In the genomic region with DNA sequence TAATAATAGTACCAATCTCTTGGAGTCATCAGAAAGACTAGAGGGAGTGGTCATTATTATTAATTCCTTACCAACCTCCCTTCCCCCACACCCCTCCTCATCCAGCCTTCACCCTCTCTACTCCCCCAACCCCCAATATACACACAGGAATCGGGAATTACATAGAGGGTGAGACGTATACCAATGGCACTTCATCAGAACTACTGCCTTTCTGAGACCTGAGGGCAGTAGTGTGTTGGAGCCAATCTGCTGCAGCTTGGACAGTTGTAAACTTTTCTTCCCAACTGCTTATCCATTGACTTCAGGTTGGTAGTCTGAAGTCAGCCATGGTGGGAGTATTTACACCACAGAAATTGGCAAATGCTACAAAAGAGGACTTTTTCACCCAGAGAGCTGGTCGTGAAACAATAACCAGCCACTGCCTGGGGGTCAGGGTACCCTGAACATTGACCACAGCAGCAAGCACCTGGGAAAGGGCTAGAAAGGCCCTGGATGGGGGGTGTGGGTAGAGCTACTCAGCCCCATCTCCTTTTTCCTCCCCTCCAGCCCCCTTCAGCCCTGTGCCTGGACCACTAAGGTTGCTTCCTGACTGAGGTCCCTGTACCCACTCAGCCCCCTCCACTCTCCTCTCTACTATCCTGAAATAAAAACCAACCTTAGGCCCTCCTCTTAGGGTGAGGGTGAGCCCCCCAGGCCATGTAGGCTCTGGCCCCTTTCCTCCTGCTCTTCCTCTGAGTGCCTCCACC, we compare ENCODE assay signal across 19 cellular contexts.
DNase-seq lines count a peak whose midpoint lies in the region; ATAC-seq, FAIRE-seq and TF ChIP-seq lines count a peak whose summit lies in the region.
"Had no signal": no experiment of that assay in that cellular context is flagged by ENCODE, and none has a peak within 500 bp of the region (broad histone marks: within the 10 kb centered on the region; RNA-seq: fewer than 3 reads in every experiment).

No MANE protein-coding gene starts in this region.

- no peaks in the 10 kb centered on the region for H3K36me3 ChIP-seq in HepG2 (replicated peaks in 1 of 2; ENCODE audit: control insufficient read depth in 1 of 2, insufficient read depth in 2 of 2, low read length in 2 of 2)
- H3K36me3 ChIP-seq in kidney (ENCODE audit: control insufficient read depth in 1 of 2, insufficient read depth in 2 of 2, low read length in 2 of 2) = no peaks in the 10 kb centered on the region
- H3K36me3 ChIP-seq: BLaER1 treated with 17β-estradiol and CSF1 and Interleukin-3, amounts not matched to agents 10 nM and 100 nM had no signal

- H3K79me2 ChIP-seq in HepG2 (ENCODE audit: insufficient read depth, low read length) = no peaks in the 10 kb centered on the region

- no peak overlapping the region for H3K4me3 Mint-ChIP-seq in activated naive CD8-positive, alpha-beta T cell treated with anti-CD3 and anti-CD28 coated beads, Interleukin-2, amount 10 ng/mL, durations not matched to agents 7 days and 5 days
- H3K4me3 Mint-ChIP-seq in activated naive CD8-positive, alpha-beta T cell treated with anti-CD3 and anti-CD28 coated beads, Interleukin-2, amount 50 U/mL, for 24 hours = no peak overlapping the region
- no peak overlapping the region for H3K4me3 Mint-ChIP-seq in stimulated activated memory B cell treated with anti-CD40 and anti-IgM and Interleukin-4, amounts not matched to agents 10 μg/mL and 1 μg/mL and 100 μg/mL, for 72 hours
- H3K4me3 Mint-ChIP-seq: HFFc6 had no signal

- no peak for TF ChIP-seq CTCF in RWPE1 (conservative IDR thresholded peaks at IDR 0.05; ENCODE audit: low read depth)
- no peak for TF ChIP-seq CTCF in HepG2 (CRISPR knock-in tag; IDR thresholded peaks at IDR 0.05)
- TF ChIP-seq CTCF in kidney (IDR thresholded peaks at IDR 0.05; ENCODE audit: borderline replicate concordance, extremely low read depth, insufficient read depth) = no peak

- no TSS peak for BruUV-seq in HepG2 (replicated peaks; lab: Mats Ljungman, UMichigan)

- H3K4me1 ChIP-seq in HepG2 (ENCODE audit: insufficient read depth, low read length) = peaks cover 30% of the 10 kb centered on the region
- peaks cover 2 to 5% of the 10 kb centered on the region in 2 donors for H3K4me1 ChIP-seq in kidney (ENCODE audit: control insufficient read depth in 1 of 2, insufficient read depth in 1 of 2, low read depth in 1 of 2, low read length in 2 of 2)
- H3K4me1 ChIP-seq: A549 had no signal

- in situ Hi-C loops in HepG2 (cut with HindIII; ENCODE audit: extremely low pct_ligation_motif_present, low pct_unique_long_range_greater_than_20kb) = no loop called here

- no peak overlapping the region for H3K4me2 ChIP-seq in HepG2 (ENCODE audit: low read depth, low read length)
- H3K4me2 ChIP-seq: A549 had no signal

- H4K20me1 ChIP-seq in HepG2 (ENCODE audit: insufficient read depth, low read length) = no peaks in the 10 kb centered on the region
- H4K20me1 ChIP-seq: BLaER1 treated with 17β-estradiol and CSF1 and Interleukin-3, amounts not matched to agents 10 nM and 100 nM had no signal

- ATAC-seq in activated naive CD8-positive, alpha-beta T cell treated with anti-CD3 and anti-CD28 coated beads, Interleukin-2, amount 10 ng/mL, durations not matched to agents 7 days and 5 days (ENCODE audit: low read depth) = no peak
- ATAC-seq in activated naive CD8-positive, alpha-beta T cell treated with anti-CD3 and anti-CD28 coated beads, Interleukin-2, amount 50 U/mL, for 24 hours = no peak
- ATAC-seq in HepG2 = peak; percentile 24; the same call in 2 of the 3 replicates
- peak; percentile 10 for ATAC-seq in stimulated activated memory B cell treated with anti-CD40 and anti-IgM and Interleukin-4, amounts not matched to agents 10 μg/mL and 1 μg/mL and 100 μg/mL, for 72 hours
- ATAC-seq in SK-N-SH treated with all-trans-retinoic acid at 6 μM for 48 hours = no peak
- ATAC-seq: A549, GM12878 had no signal

- H2AFZ ChIP-seq in HepG2 (ENCODE audit: low read length) = no peak overlapping the region
- H2AFZ ChIP-seq: GM23248 had no signal

- no peak overlapping the region for H3K4me3 ChIP-seq in HepG2 (replicated peaks in 1 of 3; ENCODE audit: insufficient read depth in 1 of 3, low read depth in 2 of 3, low read length in 3 of 3)
- H3K4me3 ChIP-seq in kidney (ENCODE audit: low read length in 2 of 2) = no peak overlapping the region
- H3K4me3 ChIP-seq: A549; BLaER1 treated with 17β-estradiol and CSF1 and Interleukin-3, amounts not matched to agents 10 nM and 100 nM; GM12878; GM23248 had no signal

- H3K4me1 Mint-ChIP-seq in activated naive CD8-positive, alpha-beta T cell treated with anti-CD3 and anti-CD28 coated beads, Interleukin-2, amount 10 ng/mL, durations not matched to agents 7 days and 5 days = no peaks in the 10 kb centered on the region
- no peaks in the 10 kb centered on the region for H3K4me1 Mint-ChIP-seq in activated naive CD8-positive, alpha-beta T cell treated with anti-CD3 and anti-CD28 coated beads, Interleukin-2, amount 50 U/mL, for 24 hours
- H3K4me1 Mint-ChIP-seq in stimulated activated memory B cell treated with anti-CD40 and anti-IgM and Interleukin-4, amounts not matched to agents 10 μg/mL and 1 μg/mL and 100 μg/mL, for 72 hours = peaks cover 7% of the 10 kb centered on the region

- no peaks in the 10 kb centered on the region for H3K9me3 ChIP-seq in HepG2 (ENCODE audit: low read length)
- H3K9me3 ChIP-seq in kidney (ENCODE audit: control insufficient read depth in 1 of 2, low read length in 2 of 2) = no peaks in the 10 kb centered on the region
- H3K9me3 ChIP-seq: A549; BLaER1 treated with 17β-estradiol and CSF1 and Interleukin-3, amounts not matched to agents 10 nM and 100 nM had no signal

- TF ChIP-seq RAD21 in HepG2 (CRISPR knock-in tag; IDR thresholded peaks at IDR 0.05) = no peak

- peaks cover 17% of the 10 kb centered on the region for H3K27me3 Mint-ChIP-seq in activated naive CD8-positive, alpha-beta T cell treated with anti-CD3 and anti-CD28 coated beads, Interleukin-2, amount 10 ng/mL, durations not matched to agents 7 days and 5 days
- peaks cover 14% of the 10 kb centered on the region for H3K27me3 Mint-ChIP-seq in activated naive CD8-positive, alpha-beta T cell treated with anti-CD3 and anti-CD28 coated beads, Interleukin-2, amount 50 U/mL, for 24 hours
- H3K27me3 Mint-ChIP-seq in stimulated activated memory B cell treated with anti-CD40 and anti-IgM and Interleukin-4, amounts not matched to agents 10 μg/mL and 1 μg/mL and 100 μg/mL, for 72 hours = peaks cover 30% of the 10 kb centered on the region

- CTCF ChIA-PET in RWPE1 (lab: Yijun Ruan, JAX) = interaction anchor here (1.4 kb wide), 1 partner anchor 24 kb away, joined by 3 read pairs; no protein-coding TSS in a partner anchor
- CTCF ChIA-PET in HepG2 (lab: Yijun Ruan, JAX; ENCODE audit: low intra/inter-chr PET ratio, low total read pairs) = no interaction called here

- WGBS in HepG2 (ENCODE audit: low lambda C conversion rate) = 10% methylated on average over 3 of the region's 3 CpGs

- no peak for TF ChIP-seq POLR2A in HepG2 (IDR thresholded peaks at IDR 0.05; ENCODE audit: insufficient read depth in 1 of 2, low read depth in 2 of 2, low read length in 2 of 2)

- no peaks in the 10 kb centered on the region for H3K36me3 Mint-ChIP-seq in activated naive CD8-positive, alpha-beta T cell treated with anti-CD3 and anti-CD28 coated beads, Interleukin-2, amount 10 ng/mL, durations not matched to agents 7 days and 5 days
- H3K36me3 Mint-ChIP-seq in activated naive CD8-positive, alpha-beta T cell treated with anti-CD3 and anti-CD28 coated beads, Interleukin-2, amount 50 U/mL, for 24 hours (ENCODE audit: low read depth) = no peaks in the 10 kb centered on the region
- no peaks in the 10 kb centered on the region for H3K36me3 Mint-ChIP-seq in stimulated activated memory B cell treated with anti-CD40 and anti-IgM and Interleukin-4, amounts not matched to agents 10 μg/mL and 1 μg/mL and 100 μg/mL, for 72 hours

- peak overlapping the region; percentile 2 for H3K27ac Mint-ChIP-seq in activated naive CD8-positive, alpha-beta T cell treated with anti-CD3 and anti-CD28 coated beads, Interleukin-2, amount 10 ng/mL, durations not matched to agents 7 days and 5 days
- no peak overlapping the region for H3K27ac Mint-ChIP-seq in activated naive CD8-positive, alpha-beta T cell treated with anti-CD3 and anti-CD28 coated beads, Interleukin-2, amount 50 U/mL, for 24 hours
- no peak overlapping the region for H3K27ac Mint-ChIP-seq in stimulated activated memory B cell treated with anti-CD40 and anti-IgM and Interleukin-4, amounts not matched to agents 10 μg/mL and 1 μg/mL and 100 μg/mL, for 72 hours
- H3K27ac Mint-ChIP-seq: HFFc6 had no signal

- no peak for DNase-seq in activated naive CD8-positive, alpha-beta T cell treated with anti-CD3 and anti-CD28 coated beads, Interleukin-2, amount 10 ng/mL, durations not matched to agents 7 days and 5 days
- DNase-seq in activated naive CD8-positive, alpha-beta T cell treated with anti-CD3 and anti-CD28 coated beads, Interleukin-2, amount 50 U/mL, for 24 hours = no peak
- DNase-seq in RWPE1 (ENCODE audit: low spot score) (no peak), HepG2 (ENCODE audit: low spot score) (no peak), NCI-H524 treated with DMSO at 0.1 percent for 48 hours (lab: John Stamatoyannopoulos, UW) (no peak), kidney (no peak)
- DNase-seq: GDM1, GM23248, HFFc6, MM.1S, NCI-H1105, NCI-H1694, NCI-H2227 treated with DMSO at 0.1 percent for 48 hours, NCI-H526 had no signal

- peaks cover 3 to 32% of the 10 kb centered on the region in 2 experiments; a peak in 4 of 5 replicates for H3K27me3 ChIP-seq in HepG2 (ENCODE audit: control insufficient read depth in 1 of 2, insufficient read depth in 2 of 2, low read length in 2 of 2)
- H3K27me3 ChIP-seq: BLaER1 treated with 17β-estradiol and CSF1 and Interleukin-3, amounts not matched to agents 10 nM and 100 nM had no signal

- H3K9ac ChIP-seq in HepG2 (ENCODE audit: insufficient read depth, low read depth, low read length) (no peak overlapping the region), kidney (ENCODE audit: low read length in 2 of 2) (no peak overlapping the region)
- H3K9ac ChIP-seq: BLaER1 treated with 17β-estradiol and CSF1 and Interleukin-3, amounts not matched to agents 10 nM and 100 nM; GM23248 had no signal

- POLR2A ChIA-PET in activated naive CD8-positive, alpha-beta T cell treated with anti-CD3 and anti-CD28 coated beads, Interleukin-2, amount 10 ng/mL, durations not matched to agents 7 days and 5 days (lab: Charles Lee) = interaction anchor here (0.6 kb wide), 1 partner anchor 614 kb away, joined by 3 read pairs; no protein-coding TSS in a partner anchor
- POLR2A ChIA-PET in RWPE1 (lab: Yijun Ruan, JAX; ENCODE audit: low non-redundant PET) = interaction anchor here (0.5 kb wide), 1 partner anchor 85 kb away, joined by 3 read pairs; no protein-coding TSS in a partner anchor
- POLR2A ChIA-PET in HepG2 (lab: Yijun Ruan, JAX) = no interaction called here

- no peaks in the 10 kb centered on the region for H3K9me3 Mint-ChIP-seq in activated naive CD8-positive, alpha-beta T cell treated with anti-CD3 and anti-CD28 coated beads, Interleukin-2, amount 10 ng/mL, durations not matched to agents 7 days and 5 days
- no peaks in the 10 kb centered on the region for H3K9me3 Mint-ChIP-seq in activated naive CD8-positive, alpha-beta T cell treated with anti-CD3 and anti-CD28 coated beads, Interleukin-2, amount 50 U/mL, for 24 hours
- H3K9me3 Mint-ChIP-seq in stimulated activated memory B cell treated with anti-CD40 and anti-IgM and Interleukin-4, amounts not matched to agents 10 μg/mL and 1 μg/mL and 100 μg/mL, for 72 hours = no peaks in the 10 kb centered on the region
- H3K9me3 Mint-ChIP-seq: HFFc6 had no signal

- no peak for TF ChIP-seq EP300 in HepG2 (IDR thresholded peaks at IDR 0.05; ENCODE audit: low read depth in 2 of 2, low read length in 2 of 2)
- no peak for TF ChIP-seq EP300 in HepG2 (CRISPR knock-in tag; IDR thresholded peaks at IDR 0.05; ENCODE audit: borderline replicate concordance)

- FAIRE-seq in HepG2 (lab: Jason Lieb, UNC) = no peak
- FAIRE-seq in kidney (lab: Jason Lieb, UNC) = no peak
- FAIRE-seq: A549, GM12878 had no signal

- H3K27ac ChIP-seq in RWPE1 = peak overlapping the region; percentile 40; the same call in 1 of the 2 replicates
- H3K27ac ChIP-seq in HepG2 (ENCODE audit: extremely low read length, insufficient read depth, low read length) = no peak overlapping the region
- H3K27ac ChIP-seq in kidney (ENCODE audit: low read depth in 2 of 2, low read length in 2 of 2) = no peak overlapping the region
- H3K27ac ChIP-seq: BLaER1 treated with 17β-estradiol and CSF1 and Interleukin-3, amounts not matched to agents 10 nM and 100 nM; GM23248 had no signal

- intact Hi-C loops in HepG2 (cut with micrococcal nuclease; ENCODE audit: unreplicated experiment) (no loop called here), kidney (cut with DNase I) (no loop called here)

Comparison
In these comparisons a context has a peak if more than half of its experiments do, and no peak if none do; other contexts are left out.
1. ATAC-seq: peak in HepG2 (single experiment) and stimulated activated memory B cell treated with anti-CD40 and anti-IgM and Interleukin-4, amounts not matched to agents 10 μg/mL and 1 μg/mL and 100 μg/mL, for 72 hours (single experiment); none in activated naive CD8-positive, alpha-beta T cell treated with anti-CD3 and anti-CD28 coated beads, Interleukin-2, amount 10 ng/mL, durations not matched to agents 7 days and 5 days (single experiment), activated naive CD8-positive, alpha-beta T cell treated with anti-CD3 and anti-CD28 coated beads, Interleukin-2, amount 50 U/mL, for 24 hours (single experiment) and SK-N-SH treated with all-trans-retinoic acid at 6 μM for 48 hours (single experiment).